1 cellular context compared by ENCODE assay signal in genomic region chr5:141771031-141771430, GRCh38.
TF ChIP-seq lines count a peak whose summit lies in the region.

No MANE protein-coding gene starts in this region.

TF ChIP-seq in K562, 482 proteins besides CTCF, POLR2A, EP300 and RAD21 (continued from another document):
- TF ChIP-seq PCBP2 (IDR thresholded peaks at IDR 0.05; ENCODE audit: low read depth, low read length, poor library complexity, severe bottlenecking) (no peak), ZNF780A (CRISPR knock-in tag; IDR thresholded peaks at IDR 0.05) (no peak), CEBPG (CRISPR knock-in tag; IDR thresholded peaks at IDR 0.05) (no peak), CEBPG (tag; conservative IDR thresholded peaks at IDR 0.05 in 1 of 2, IDR thresholded peaks at IDR 0.05 in 1 of 2) (no peak), ATF1 (CRISPR knock-in tag; IDR thresholded peaks at IDR 0.05) (no peak), ATF1 (tag; IDR thresholded peaks at IDR 0.05) (peak; percentile 70), NFIX (CRISPR knock-in tag; IDR thresholded peaks at IDR 0.05; ENCODE audit: low read depth) (peak; percentile 18; the same call in 1 of the 2 replicates), HDAC3 (IDR thresholded peaks at IDR 0.05; ENCODE audit: borderline replicate concordance, partially characterized antibody) (no peak), ZNF707 (CRISPR knock-in tag; conservative IDR thresholded peaks at IDR 0.05) (no peak), ZNF224 (CRISPR knock-in tag; IDR thresholded peaks at IDR 0.05) (no peak), ATF2 (CRISPR knock-in tag; IDR thresholded peaks at IDR 0.05) (peak; percentile 63; the same call in 1 of the 2 replicates), NCOA4 (IDR thresholded peaks at IDR 0.05; ENCODE audit: partially characterized antibody) (no peak), JUND (IDR thresholded peaks at IDR 0.05; ENCODE audit: borderline replicate concordance, low read depth, low read length) (peak; percentile 96), JUND (tag; IDR thresholded peaks at IDR 0.05; ENCODE audit: borderline replicate concordance, low read depth, low read length) (peak; percentile 93), ZNF274 (IDR thresholded peaks at IDR 0.05; ENCODE audit: borderline replicate concordance, low read depth, low read length) (no peak), AFF4 (CRISPR knock-in tag; IDR thresholded peaks at IDR 0.05) (no peak), JUNB (CRISPR knock-in tag; conservative IDR thresholded peaks at IDR 0.05) (peak; percentile 88), ATF3 (IDR thresholded peaks at IDR 0.05) (peak; percentile 99), ATF3 (CRISPR knock-in tag; conservative IDR thresholded peaks at IDR 0.05) (no peak)
TF ChIP-seq in K562: peak in this region for 9.
